ENCODE assay signal across 8 cellular contexts in genomic region chr13:26220575-26220974, GRCh38. TPM values are rescaled to one million over a fixed set of nuclear protein-coding genes. Genes with fewer than 3 reads are reported as not detected.
A peak's percentile ranks its signal among the peaks of the same experiment; 100 is the strongest.
DNase-seq lines count a peak whose midpoint lies in the region; ATAC-seq, FAIRE-seq and TF ChIP-seq lines count a peak whose summit lies in the region.

No MANE protein-coding gene starts in this region.

- TF ChIP-seq CTCF in AG04449 (IDR thresholded peaks at IDR 0.05; ENCODE audit: insufficient read depth, low read length, missing control alignments) (no peak), astrocyte (IDR thresholded peaks at IDR 0.05; ENCODE audit: insufficient read depth, low read depth, low read length) (no peak), right lobe of liver (IDR thresholded peaks at IDR 0.05) (no peak)

- TF ChIP-seq POLR2A in right lobe of liver (IDR thresholded peaks at IDR 0.05), result no peak

- H3K9me3 Mint-ChIP-seq in astrocyte (ENCODE audit: unreplicated experiment), result no peaks in the 10 kb centered on the region

- H3K36me3 ChIP-seq in astrocyte (ENCODE audit: insufficient read depth, low read length) (peaks cover 35% of the 10 kb centered on the region), right lobe of liver (peaks cover 7 to 43% (median 23%) of the 10 kb centered on the region in 4 donors)

- peak overlapping the region; percentile 89 for H3K4me2 ChIP-seq in astrocyte (ENCODE audit: low read length)

- FAIRE-seq in astrocyte (lab: Jason Lieb, UNC), result peak; percentile 13

- 90% methylated on average over 2 of the region's 2 CpGs for WGBS in right lobe of liver (ENCODE audit: insufficient coverage, low coverage, low lambda C conversion rate, missing lambda C conversion rate)

- H4K20me1 ChIP-seq in astrocyte (ENCODE audit: insufficient read depth, low read length), result peaks cover 5% of the 10 kb centered on the region

- H3K36me3 Mint-ChIP-seq in astrocyte (ENCODE audit: low read depth, unreplicated experiment), result peaks cover 2% of the 10 kb centered on the region

- H3K4me1 Mint-ChIP-seq in astrocyte (ENCODE audit: low read depth, unreplicated experiment), result peaks cover 18% of the 10 kb centered on the region

- H3K4me3 Mint-ChIP-seq in astrocyte (ENCODE audit: unreplicated experiment), result peak overlapping the region; percentile 99

- CTCF ChIA-PET in AG04449 (lab: Yijun Ruan, JAX), result interaction anchor here (0.7 to 2.0 kb wide), 10 partner anchors 10 to 478 kb away, joined by 3 to 8 read pairs (median 3); no protein-coding TSS in a partner anchor

- POLR2A ChIA-PET in AG04449 (lab: Yijun Ruan, JAX), result no interaction called here

- no peak overlapping the region for H2AFZ ChIP-seq in astrocyte (ENCODE audit: low read depth, low read length)

- peak overlapping the region; percentile 90 for H3K4me3 ChIP-seq in AG04449 (ENCODE audit: low read depth, low read length)
- peak overlapping the region; percentile 84 for H3K4me3 ChIP-seq in astrocyte (ENCODE audit: insufficient read depth, low read depth, low read length)
- peak overlapping the region in 2 of 3 donors; percentile 88 to 92 for H3K4me3 ChIP-seq in right lobe of liver

- intact Hi-C loops in right lobe of liver (cut with DNase I), result no loop called here

- DNase-seq in AG04449 (ENCODE audit: low read depth, low spot score) (no peak), HPDE6-E6E7 (ENCODE audit: extremely low spot score) (peak; percentile 2), astrocyte (ENCODE audit: low read depth) (peak; percentile 63), right lobe of liver (no peak), NCI-H1436 treated with DMSO at 0.1 percent for 48 hours (lab: John Stamatoyannopoulos, UW) (no peak), NCI-H1417 treated with DMSO at 0.1 percent for 48 hours (lab: John Stamatoyannopoulos, UW) (no peak)
- DNase-seq in activated CD4-positive, CD25-positive, alpha-beta regulatory T cell treated with anti-CD3 and anti-CD28 coated beads, Interleukin-2, amount 50 U/mL, for 72 hours, result no peak

- H3K27ac Mint-ChIP-seq in astrocyte (ENCODE audit: unreplicated experiment), result peak overlapping the region; percentile 20

- H3K9ac ChIP-seq in astrocyte (ENCODE audit: low read length), result peak overlapping the region; percentile 92

- peaks cover 24% of the 10 kb centered on the region for H3K79me2 ChIP-seq in astrocyte (ENCODE audit: insufficient read depth, low read length)

- peak overlapping the region; percentile 95 for H3K27ac ChIP-seq in astrocyte (ENCODE audit: low read depth, low read length)
- H3K27ac ChIP-seq in right lobe of liver, result no peak overlapping the region

- no peaks in the 10 kb centered on the region for H3K27me3 Mint-ChIP-seq in astrocyte (ENCODE audit: low read depth, unreplicated experiment)

- no peaks in the 10 kb centered on the region for H3K9me3 ChIP-seq in astrocyte (ENCODE audit: insufficient read depth, low read depth, low read length)
- H3K9me3 ChIP-seq in right lobe of liver, result no peaks in the 10 kb centered on the region

- H3K4me1 ChIP-seq in astrocyte (ENCODE audit: insufficient read depth, low read length) (peaks cover 17% of the 10 kb centered on the region), right lobe of liver (peaks cover 0 to 15% (median 5%) of the 10 kb centered on the region in 4 donors)

- H3K27me3 ChIP-seq in astrocyte (ENCODE audit: insufficient read depth, low read length) (no peaks in the 10 kb centered on the region), right lobe of liver (no peaks in the 10 kb centered on the region)

- ATAC-seq in right lobe of liver, result no peak
- no peak for ATAC-seq in activated CD4-positive, CD25-positive, alpha-beta regulatory T cell treated with anti-CD3 and anti-CD28 coated beads, Interleukin-2, amount 50 U/mL, for 24 hours

RNA-seq across cellular contexts. Expression of gene RNF6, which starts 1.5 kb away (rescaled TPM):
- total RNA-seq in astrocyte (41.9 and 51.7 TPM in 2 replicates), right lobe of liver (10 to 100 TPM in 5 of 6 experiments, 1 to 10 TPM in 1; 8.2 to 17.3 (median 11.3) TPM)

RNA-seq across cellular contexts. Expression of gene CDK8, which starts 33.4 kb away (rescaled TPM):
- total RNA-seq in astrocyte (27.4 and 32.4 TPM in 2 replicates), right lobe of liver (10 to 100 TPM in 1 of 6 experiments, 1 to 10 TPM in 5; 6.2 to 10.5 (median 7.7) TPM)

Comparison
In these comparisons a context has a peak if more than half of its experiments do, and no peak if none do; other contexts are left out.
1. DNase-seq: peak in HPDE6-E6E7 (single experiment) and astrocyte (single experiment); none in AG04449 (single experiment), right lobe of liver (0 of 3), NCI-H1436 treated with DMSO at 0.1 percent for 48 hours (single experiment), NCI-H1417 treated with DMSO at 0.1 percent for 48 hours (single experiment) and activated CD4-positive, CD25-positive, alpha-beta regulatory T cell treated with anti-CD3 and anti-CD28 coated beads, Interleukin-2, amount 50 U/mL, for 72 hours (single experiment).
2. Peak in every context shown above with its lines, with median percentiles within 50 percentile points of each other: H3K4me3 ChIP-seq.